ENCODE assay signal across 23 cellular contexts in the genomic region with DNA sequence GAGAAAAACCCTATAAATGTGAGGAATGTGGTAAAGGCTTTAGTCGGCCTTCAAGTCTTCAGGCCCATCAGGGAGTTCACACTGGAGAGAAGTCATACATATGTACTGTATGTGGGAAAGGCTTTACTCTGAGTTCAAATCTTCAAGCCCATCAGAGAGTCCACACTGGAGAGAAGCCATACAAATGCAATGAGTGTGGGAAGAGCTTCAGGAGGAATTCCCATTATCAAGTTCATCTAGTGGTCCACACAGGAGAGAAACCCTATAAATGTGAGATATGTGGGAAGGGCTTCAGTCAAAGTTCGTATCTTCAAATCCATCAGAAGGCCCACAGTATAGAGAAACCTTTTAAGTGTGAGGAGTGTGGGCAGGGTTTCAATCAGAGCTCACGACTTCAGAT.
"Had no signal": no experiment of that assay in that cellular context is flagged by ENCODE, and none has a peak within 500 bp of the region (broad histone marks: within the 10 kb centered on the region; RNA-seq: fewer than 3 reads in every experiment).

No MANE protein-coding gene starts in this region.

- H3K27ac ChIP-seq: brain microvascular endothelial cell, colonic mucosa, esophagus muscularis mucosa, hepatocyte, left lung, neural progenitor cell, psoas muscle, skin epidermis, tibial nerve had no signal

- ATAC-seq: activated CD4-positive, alpha-beta T cell treated with anti-CD3 and anti-CD28 coated beads for 36 hours; activated CD8-positive, alpha-beta T cell treated with anti-CD3 and anti-CD28 coated beads, Interleukin-2, amount 10 ng/mL, durations not matched to agents 7 days and 5 days; left lung; mucosa of descending colon; naive thymus-derived CD4-positive, alpha-beta T cell; psoas muscle; right cardiac atrium; stimulated activated naive CD8-positive, alpha-beta T cell treated with anti-CD3 and anti-CD28 coated beads, Interleukin-15, Interleukin-2, amounts not matched to agents 100 U/mL and 50 U/mL, for 24 hours; WTC11 had no signal

- H3K4me3 Mint-ChIP-seq: activated CD4-positive, alpha-beta T cell treated with anti-CD3 and anti-CD28 coated beads for 36 hours; activated CD8-positive, alpha-beta T cell treated with anti-CD3 and anti-CD28 coated beads, Interleukin-2, amount 10 ng/mL, durations not matched to agents 7 days and 5 days; activated naive CD8-positive, alpha-beta T cell treated with anti-CD3 and anti-CD28 coated beads, Interleukin-2, amount 10 ng/mL, durations not matched to agents 7 days and 5 days; activated T-cell treated with anti-CD3 and anti-CD28 coated beads, Interleukin-2, amount 50 U/mL, for 24 hours; neural progenitor cell; WTC11 had no signal

- H3K27me3 ChIP-seq: brain microvascular endothelial cell, colonic mucosa, esophagus muscularis mucosa, hepatocyte, left lung, neural progenitor cell, tibial nerve had no signal

- H2AFZ ChIP-seq: hepatocyte, neural progenitor cell had no signal

- H3K4me2 ChIP-seq: hepatocyte, neural progenitor cell had no signal

- H3K9me3 ChIP-seq: colonic mucosa had no signal

- H3K4me1 Mint-ChIP-seq: activated CD4-positive, alpha-beta T cell treated with anti-CD3 and anti-CD28 coated beads for 36 hours; activated naive CD8-positive, alpha-beta T cell treated with anti-CD3 and anti-CD28 coated beads, Interleukin-2, amount 10 ng/mL, durations not matched to agents 7 days and 5 days; naive thymus-derived CD4-positive, alpha-beta T cell; neural progenitor cell; WTC11 had no signal

- H3K27ac Mint-ChIP-seq: activated CD4-positive, alpha-beta T cell treated with anti-CD3 and anti-CD28 coated beads for 36 hours; activated CD8-positive, alpha-beta T cell treated with anti-CD3 and anti-CD28 coated beads, Interleukin-2, amount 10 ng/mL, durations not matched to agents 7 days and 5 days; activated naive CD8-positive, alpha-beta T cell treated with anti-CD3 and anti-CD28 coated beads, Interleukin-2, amount 10 ng/mL, durations not matched to agents 7 days and 5 days; activated T-cell treated with anti-CD3 and anti-CD28 coated beads, Interleukin-2, amount 50 U/mL, for 24 hours; activated T-helper 2 cell treated with anti-CD3 and anti-CD28 coated beads, Interferon-gamma antibody, Interleukin-2, Interleukin-4, amounts not matched to agents 10 μg/mL and 5 μg/mL and 100 μg/mL, durations not matched to agents 14 hours and 24 hours and 36 hours; naive thymus-derived CD4-positive, alpha-beta T cell; neural progenitor cell; WTC11 had no signal

- H3K9ac ChIP-seq: neural progenitor cell had no signal

- H3K4me3 ChIP-seq: colonic mucosa, esophagus muscularis mucosa, hepatocyte, left lung, mucosa of descending colon, neural progenitor cell, psoas muscle, skin epidermis, tibial nerve had no signal

- H3K27me3 Mint-ChIP-seq: activated CD4-positive, alpha-beta T cell treated with anti-CD3 and anti-CD28 coated beads for 36 hours; activated naive CD8-positive, alpha-beta T cell treated with anti-CD3 and anti-CD28 coated beads, Interleukin-2, amount 10 ng/mL, durations not matched to agents 7 days and 5 days; activated T-cell treated with anti-CD3 and anti-CD28 coated beads, Interleukin-2, amount 50 U/mL, for 24 hours; naive thymus-derived CD4-positive, alpha-beta T cell had no signal

- H3K4me1 ChIP-seq: colonic mucosa, esophagus muscularis mucosa, left lung, neural progenitor cell, psoas muscle, tibial nerve had no signal

- DNase-seq: activated CD4-positive, alpha-beta T cell treated with anti-CD3 and anti-CD28 coated beads for 36 hours; activated CD8-positive, alpha-beta T cell treated with anti-CD3 and anti-CD28 coated beads, Interleukin-2, amount 10 ng/mL, durations not matched to agents 7 days and 5 days; activated naive CD4-positive, alpha-beta T cell treated with Interleukin-2 at 50 U/mL for 16 hours; activated naive CD8-positive, alpha-beta T cell treated with anti-CD3 and anti-CD28 coated beads, Interleukin-2, amount 10 ng/mL, durations not matched to agents 7 days and 5 days; activated T-cell treated with anti-CD3 and anti-CD28 coated beads, Interleukin-2, amount 50 U/mL, for 24 hours; aorta; brain microvascular endothelial cell; central memory CD4-positive, alpha-beta T cell; colonic mucosa; foreskin fibroblast; left lung; mucosa of descending colon; naive thymus-derived CD4-positive, alpha-beta T cell; psoas muscle; right cardiac atrium; stimulated activated naive CD8-positive, alpha-beta T cell treated with anti-CD3 and anti-CD28 coated beads, Interleukin-15, Interleukin-2, amounts not matched to agents 100 U/mL and 50 U/mL, for 24 hours had no signal
